Comparison of ENCODE assay signal across 27 cellular contexts in the genomic region with DNA sequence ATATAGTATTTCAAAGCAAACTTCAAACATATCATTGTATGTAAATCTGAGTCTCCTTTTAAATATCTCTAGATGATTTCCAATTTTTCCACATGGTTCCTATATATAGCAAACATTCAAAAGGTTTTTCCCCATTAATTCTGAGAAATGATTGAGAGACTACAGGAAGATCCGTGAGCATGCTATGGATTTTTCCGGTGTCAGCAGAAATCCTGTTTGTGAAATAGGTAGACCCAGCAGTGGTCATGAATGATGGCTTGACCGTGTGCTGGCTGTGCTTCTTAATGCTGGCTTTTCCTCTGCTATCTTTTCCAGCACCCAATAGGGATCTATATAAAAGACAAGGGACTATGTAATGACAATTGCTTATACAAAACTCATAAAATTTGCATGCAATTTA.
"Had no signal": no experiment of that assay in that cellular context is flagged by ENCODE, and none has a peak within 500 bp of the region (broad histone marks: within the 10 kb centered on the region; RNA-seq: fewer than 3 reads in every experiment).

No MANE protein-coding gene starts in this region.

- H3K36me3 ChIP-seq: colonic mucosa, esophagus muscularis mucosa, esophagus squamous epithelium, gastrocnemius medialis, gastroesophageal sphincter, heart left ventricle, heart right ventricle had no signal

- H3K27ac ChIP-seq: colonic mucosa, coronary artery, dorsolateral prefrontal cortex, epithelial cell of prostate, esophagus muscularis mucosa, esophagus squamous epithelium, foreskin keratinocyte, gastrocnemius medialis, gastroesophageal sphincter, heart left ventricle, heart right ventricle had no signal

- H3K4me1 ChIP-seq: colonic mucosa, esophagus muscularis mucosa, esophagus squamous epithelium, foreskin keratinocyte, gastrocnemius medialis, gastroesophageal sphincter, heart right ventricle had no signal

- H3K4me3 ChIP-seq: colonic mucosa, coronary artery, dorsolateral prefrontal cortex, esophagus muscularis mucosa, esophagus squamous epithelium, gastrocnemius medialis, gastroesophageal sphincter, heart left ventricle, heart right ventricle had no signal

- DNase-seq: colonic mucosa; cortex of kidney; dermis blood vessel endothelial cell; dorsolateral prefrontal cortex; effector CD4-positive, alpha-beta T cell; effector CD8-positive, alpha-beta T cell; effector memory CD4-positive, alpha-beta T cell; effector memory CD8-positive, alpha-beta T cell; endodermal cell; erythroblast; esophagus squamous epithelium; foreskin melanocyte; gastrocnemius medialis; glutamatergic neuron; head of caudate nucleus; heart left ventricle; heart right ventricle had no signal

- FAIRE-seq: colon, endometrium, endothelial cell of umbilical vein, frontal cortex had no signal

- H3K27me3 ChIP-seq: colonic mucosa, esophagus muscularis mucosa, esophagus squamous epithelium, foreskin keratinocyte, gastrocnemius medialis, gastroesophageal sphincter, heart left ventricle, heart right ventricle had no signal

- H3K9me3 ChIP-seq: colonic mucosa, esophagus muscularis mucosa, esophagus squamous epithelium, gastrocnemius medialis, gastroesophageal sphincter, heart left ventricle had no signal

- ATAC-seq: effector memory CD8-positive, alpha-beta T cell; esophagus mucosa; gastrocnemius medialis; gastroesophageal sphincter; heart left ventricle; heart right ventricle had no signal
